ENCODE assay signal across 1 cellular context in the genomic region with DNA sequence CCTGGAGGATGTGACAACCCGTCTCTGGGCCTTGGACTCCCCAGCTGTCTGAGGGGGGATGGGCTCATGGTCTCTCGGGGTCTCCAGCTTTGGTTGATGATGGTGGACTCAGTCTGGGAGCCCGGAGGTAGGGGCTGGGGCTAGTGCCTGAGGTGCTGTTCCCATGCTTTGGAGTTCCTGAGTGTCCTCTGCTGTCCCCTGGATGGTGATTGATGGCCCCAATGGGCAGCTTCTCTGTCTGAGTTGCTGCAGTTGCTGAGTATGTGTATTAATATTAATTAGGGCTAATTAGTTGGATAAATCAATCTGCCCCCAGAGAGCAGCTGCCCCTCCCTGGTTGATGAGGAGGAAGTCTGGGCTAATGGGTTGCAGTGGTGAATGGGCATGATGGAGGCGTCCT.
TF ChIP-seq lines count a peak whose summit lies in the region.

No MANE protein-coding gene starts in this region.

TF ChIP-seq in HEK293, 187 proteins besides CTCF, POLR2A, EP300 and RAD21 (continued from another document):
- TF ChIP-seq, protein P1, sequence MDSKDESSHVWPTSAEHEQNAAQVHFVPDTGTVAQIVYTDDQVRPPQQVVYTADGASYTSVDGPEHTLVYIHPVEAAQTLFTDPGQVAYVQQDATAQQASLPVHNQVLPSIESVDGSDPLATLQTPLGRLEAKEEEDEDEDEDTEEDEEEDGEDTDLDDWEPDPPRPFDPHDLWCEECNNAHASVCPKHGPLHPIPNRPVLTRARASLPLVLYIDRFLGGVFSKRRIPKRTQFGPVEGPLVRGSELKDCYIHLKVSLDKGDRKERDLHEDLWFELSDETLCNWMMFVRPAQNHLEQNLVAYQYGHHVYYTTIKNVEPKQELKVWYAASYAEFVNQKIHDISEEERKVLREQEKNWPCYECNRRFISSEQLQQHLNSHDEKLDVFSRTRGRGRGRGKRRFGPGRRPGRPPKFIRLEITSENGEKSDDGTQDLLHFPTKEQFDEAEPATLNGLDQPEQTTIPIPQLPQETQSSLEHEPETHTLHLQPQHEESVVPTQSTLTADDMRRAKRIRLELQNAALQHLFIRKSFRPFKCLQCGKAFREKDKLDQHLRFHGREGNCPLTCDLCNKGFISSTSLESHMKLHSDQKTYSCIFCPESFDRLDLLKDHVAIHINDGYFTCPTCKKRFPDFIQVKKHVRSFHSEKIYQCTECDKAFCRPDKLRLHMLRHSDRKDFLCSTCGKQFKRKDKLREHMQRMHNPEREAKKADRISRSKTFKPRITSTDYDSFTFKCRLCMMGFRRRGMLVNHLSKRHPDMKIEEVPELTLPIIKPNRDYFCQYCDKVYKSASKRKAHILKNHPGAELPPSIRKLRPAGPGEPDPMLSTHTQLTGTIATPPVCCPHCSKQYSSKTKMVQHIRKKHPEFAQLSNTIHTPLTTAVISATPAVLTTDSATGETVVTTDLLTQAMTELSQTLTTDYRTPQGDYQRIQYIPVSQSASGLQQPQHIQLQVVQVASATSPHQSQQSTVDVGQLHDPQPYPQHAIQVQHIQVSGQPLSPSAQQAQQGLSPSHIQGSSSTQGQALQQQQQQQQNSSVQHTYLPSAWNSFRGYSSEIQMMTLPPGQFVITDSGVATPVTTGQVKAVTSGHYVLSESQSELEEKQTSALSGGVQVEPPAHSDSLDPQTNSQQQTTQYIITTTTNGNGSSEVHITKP (tag by site-specific recombination; IDR thresholded peaks at IDR 0.05) = no peak
